Comparison of ENCODE assay signal across 22 cellular contexts in genomic region chr13:35617420-35617819, GRCh38.
DNase-seq lines count a peak whose midpoint lies in the region.
"Had no signal": no experiment of that assay in that cellular context is flagged by ENCODE, and none has a peak within 500 bp of the region (broad histone marks: within the 10 kb centered on the region; RNA-seq: fewer than 3 reads in every experiment).

No MANE protein-coding gene starts in this region.

- H4K8ac ChIP-seq in trophoblast cell (ENCODE audit: low read depth, low read length): no peak overlapping the region

- H3K4me2 ChIP-seq in trophoblast cell (ENCODE audit: low read length): no peak overlapping the region
- H3K4me2 ChIP-seq: A549; BLaER1 treated with 17β-estradiol and CSF1 and Interleukin-3, amounts not matched to agents 10 nM and 100 nM; GM23338 had no signal

- H3K4me1 ChIP-seq in trophoblast cell (ENCODE audit: control insufficient read depth in 1 of 2, insufficient read depth in 2 of 2, low read length in 2 of 2) (no peaks in the 10 kb centered on the region), urinary bladder (ENCODE audit: insufficient read depth) (no peaks in the 10 kb centered on the region)
- H3K4me1 ChIP-seq: A549; BLaER1 treated with 17β-estradiol and CSF1 and Interleukin-3, amounts not matched to agents 10 nM and 100 nM; HAP-1 had no signal

- no peak overlapping the region for H3K4me3 ChIP-seq in trophoblast cell (ENCODE audit: low read depth, low read length)
- H3K4me3 ChIP-seq in urinary bladder (ENCODE audit: low read depth, low read length): peak overlapping the region; percentile 0
- H3K4me3 ChIP-seq: A549; BLaER1 treated with 17β-estradiol and CSF1 and Interleukin-3, amounts not matched to agents 10 nM and 100 nM; GM12878; GM23338; HAP-1 had no signal

- no peak overlapping the region for H4K91ac ChIP-seq in trophoblast cell (ENCODE audit: low read depth, low read length)

- WGBS in trophoblast cell (ENCODE audit: extremely low coverage, insufficient coverage, insufficient read length): no CpG with 5 or more reads among the region's 6 CpGs
- 47% methylated on average over 6 of the region's 6 CpGs for WGBS in urinary bladder

- H3K36me3 ChIP-seq in trophoblast cell (ENCODE audit: control insufficient read depth in 1 of 2, insufficient read depth in 2 of 2, low read length in 2 of 2): no peaks in the 10 kb centered on the region
- no peaks in the 10 kb centered on the region for H3K36me3 ChIP-seq in urinary bladder (ENCODE audit: insufficient read depth)
- H3K36me3 ChIP-seq: BE2C; BLaER1 treated with 17β-estradiol and CSF1 and Interleukin-3, amounts not matched to agents 10 nM and 100 nM; HAP-1 had no signal

- no peak overlapping the region for H2AFZ ChIP-seq in trophoblast cell (ENCODE audit: insufficient read depth, low read length, poor library complexity)
- H2AFZ ChIP-seq: GM23338 had no signal

- no peaks in the 10 kb centered on the region for H3K27me3 ChIP-seq in trophoblast cell (ENCODE audit: insufficient read depth, low read length)
- H3K27me3 ChIP-seq: BE2C; BLaER1 treated with 17β-estradiol and CSF1 and Interleukin-3, amounts not matched to agents 10 nM and 100 nM had no signal

- no peak overlapping the region for H2BK12ac ChIP-seq in trophoblast cell (ENCODE audit: low read length)

- no peak overlapping the region for H3K18ac ChIP-seq in trophoblast cell (ENCODE audit: low read length)

- H3K9ac ChIP-seq in trophoblast cell (ENCODE audit: low read length): no peak overlapping the region
- H3K9ac ChIP-seq: BLaER1 treated with 17β-estradiol and CSF1 and Interleukin-3, amounts not matched to agents 10 nM and 100 nM had no signal

- H2AK5ac ChIP-seq in trophoblast cell (ENCODE audit: low read length): no peak overlapping the region

- no peaks in the 10 kb centered on the region for H3K79me2 ChIP-seq in trophoblast cell (ENCODE audit: control insufficient read depth, insufficient read depth, low read length, poor library complexity)

- DNase-seq in NCI-H82 (lab: John Stamatoyannopoulos, UW) (peak; percentile 22), NCI-H82 treated with DMSO at 0.1 percent for 48 hours (lab: John Stamatoyannopoulos, UW; ENCODE audit: unreplicated experiment) (no peak), trophoblast cell (no peak), KG1 (lab: John Stamatoyannopoulos, UW) (no peak)
- no peak for DNase-seq in activated CD8-positive, alpha-beta memory T cell treated with anti-CD3 and anti-CD28 coated beads, Interleukin-2, amount 50 U/mL, for 4 hours
- DNase-seq: 8988T; ACHN; AML-193; BE2C; CD4-positive, alpha-beta T cell; CD8-positive, alpha-beta memory T cell; DMS 273 treated with DMSO at 0.1 percent for 48 hours; DMS79; EL; GDM1; HFFc6 had no signal

- no peak overlapping the region for H2BK5ac ChIP-seq in trophoblast cell (ENCODE audit: low read depth, low read length, poor library complexity)

- no peak overlapping the region for H4K12ac ChIP-seq in trophoblast cell (ENCODE audit: low read depth, low read length)

- H3K9me3 ChIP-seq in trophoblast cell (ENCODE audit: insufficient read depth, low read depth, low read length): no peaks in the 10 kb centered on the region
- H3K9me3 ChIP-seq: A549; BE2C; BLaER1 treated with 17β-estradiol and CSF1 and Interleukin-3, amounts not matched to agents 10 nM and 100 nM; HAP-1 had no signal

- no peaks in the 10 kb centered on the region for H3K79me1 ChIP-seq in trophoblast cell (ENCODE audit: low read length)

- no peak overlapping the region for H3K14ac ChIP-seq in trophoblast cell (ENCODE audit: low read length)

- H2BK120ac ChIP-seq in trophoblast cell (ENCODE audit: insufficient read depth, low read length, poor library complexity): no peak overlapping the region

- peak overlapping the region; percentile 85 for H3K23ac ChIP-seq in trophoblast cell (ENCODE audit: low read length)

- H3K27ac ChIP-seq in trophoblast cell (ENCODE audit: low read depth, low read length) (no peak overlapping the region), urinary bladder (ENCODE audit: low read depth) (no peak overlapping the region)
- H3K27ac ChIP-seq: A549; BLaER1 treated with 17β-estradiol and CSF1 and Interleukin-3, amounts not matched to agents 10 nM and 100 nM had no signal

- H3K4ac ChIP-seq in trophoblast cell (ENCODE audit: low read depth, low read length): no peak overlapping the region
